ENCODE assay signal across 1 cellular context in the genomic region with DNA sequence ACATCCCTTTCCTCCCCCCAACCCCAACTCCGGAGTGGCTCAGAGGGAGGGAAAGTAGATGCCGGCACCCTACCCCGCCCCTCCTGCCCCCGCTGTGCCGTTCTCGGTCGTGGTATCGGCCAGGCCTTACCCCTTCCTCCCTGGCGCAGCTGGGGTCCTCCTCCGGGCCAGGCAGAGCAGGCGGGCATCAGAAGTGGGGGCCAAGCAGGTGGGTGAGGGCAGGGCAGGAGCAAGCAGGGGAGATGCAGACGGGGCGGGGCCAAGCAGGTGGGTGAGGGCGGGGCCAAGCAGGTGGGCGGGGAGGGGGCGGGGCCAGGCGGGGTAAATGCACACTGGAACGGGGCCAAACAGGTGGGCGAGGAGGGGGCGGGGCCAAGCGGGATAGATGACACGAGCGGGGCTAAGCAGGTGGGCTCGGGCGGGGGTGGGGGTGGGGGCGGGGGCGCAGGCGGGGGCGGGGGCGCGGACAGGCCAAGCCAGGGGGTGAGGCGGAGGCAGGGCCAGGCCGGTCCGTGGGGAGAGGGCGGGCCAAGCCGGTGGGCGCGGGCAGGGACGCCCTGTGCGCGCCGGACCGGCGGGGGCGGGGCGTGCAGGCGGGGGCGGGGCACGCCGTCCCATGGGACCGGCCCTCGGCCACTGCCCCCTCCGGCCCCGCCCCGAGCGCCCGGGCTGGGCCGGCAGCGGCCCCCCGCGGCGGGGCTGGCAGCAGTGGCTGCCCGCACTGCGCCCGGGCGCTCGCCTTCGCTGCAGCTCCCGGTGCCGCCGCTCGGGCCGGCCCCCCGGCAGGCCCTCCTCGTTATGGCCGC.
TF ChIP-seq lines count a peak whose summit lies in the region.

TSS of gene KCNQ1 (plus strand) at position 708 of the 806 bp plus-strand sequence. CDS start at position 799, 91 bp downstream.
A gene with protein sequence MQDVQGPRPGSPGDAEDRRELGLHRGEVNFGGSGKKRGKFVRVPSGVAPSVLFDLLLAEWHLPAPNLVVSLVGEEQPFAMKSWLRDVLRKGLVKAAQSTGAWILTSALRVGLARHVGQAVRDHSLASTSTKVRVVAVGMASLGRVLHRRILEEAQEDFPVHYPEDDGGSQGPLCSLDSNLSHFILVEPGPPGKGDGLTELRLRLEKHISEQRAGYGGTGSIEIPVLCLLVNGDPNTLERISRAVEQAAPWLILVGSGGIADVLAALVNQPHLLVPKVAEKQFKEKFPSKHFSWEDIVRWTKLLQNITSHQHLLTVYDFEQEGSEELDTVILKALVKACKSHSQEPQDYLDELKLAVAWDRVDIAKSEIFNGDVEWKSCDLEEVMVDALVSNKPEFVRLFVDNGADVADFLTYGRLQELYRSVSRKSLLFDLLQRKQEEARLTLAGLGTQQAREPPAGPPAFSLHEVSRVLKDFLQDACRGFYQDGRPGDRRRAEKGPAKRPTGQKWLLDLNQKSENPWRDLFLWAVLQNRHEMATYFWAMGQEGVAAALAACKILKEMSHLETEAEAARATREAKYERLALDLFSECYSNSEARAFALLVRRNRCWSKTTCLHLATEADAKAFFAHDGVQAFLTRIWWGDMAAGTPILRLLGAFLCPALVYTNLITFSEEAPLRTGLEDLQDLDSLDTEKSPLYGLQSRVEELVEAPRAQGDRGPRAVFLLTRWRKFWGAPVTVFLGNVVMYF (N-terminal part only) (minus strand): TSS at position 214 of the 806 bp plus-strand sequence. CDS start 21,478 bp downstream, outside the sequence.

TF ChIP-seq in K562, 482 proteins besides CTCF, POLR2A, EP300 and RAD21:
- TF ChIP-seq FOXK2 (conservative IDR thresholded peaks at IDR 0.05 in 1 of 2, IDR thresholded peaks at IDR 0.05 in 1 of 2; ENCODE audit: low read depth in 2 of 2) = no peak
- TF ChIP-seq PCBP1 (IDR thresholded peaks at IDR 0.05; ENCODE audit: low read depth, low read length, poor library complexity, severe bottlenecking) = peak; percentile 25
TF ChIP-seq in K562: peak in this region for 1.
